1 cellular context compared by ENCODE assay signal in genomic region chr2:110812726-110813645, GRCh38.
TF ChIP-seq lines count a peak whose summit lies in the region.

No MANE protein-coding gene starts in this region.

TF ChIP-seq in K562, 482 proteins besides CTCF, POLR2A, EP300 and RAD21 (continued from another document):
- TF ChIP-seq ZNF318 (IDR thresholded peaks at IDR 0.05; ENCODE audit: borderline replicate concordance in 1 of 2, low read depth in 1 of 2) (no peak), SIN3B (IDR thresholded peaks at IDR 0.05; ENCODE audit: low read depth) (no peak), POLR3A (IDR thresholded peaks at IDR 0.05; ENCODE audit: borderline replicate concordance, extremely low read depth, insufficient read depth, insufficient read length) (no peak), BRD4 (IDR thresholded peaks at IDR 0.05) (no peak), RNF2 (IDR thresholded peaks at IDR 0.05) (no peak), RBM34 (IDR thresholded peaks at IDR 0.05; ENCODE audit: borderline replicate concordance, insufficient read depth, low read length) (no peak), SMAD2 (IDR thresholded peaks at IDR 0.05; ENCODE audit: low read depth, low read length) (no peak), GATAD2B (IDR thresholded peaks at IDR 0.05; ENCODE audit: borderline replicate concordance) (no peak), IRF9 (tag; IDR thresholded peaks at IDR 0.05) (no peak), SNAPC5 (CRISPR knock-in tag; IDR thresholded peaks at IDR 0.05) (no peak), ZBTB12 (CRISPR knock-in tag; IDR thresholded peaks at IDR 0.05) (no peak), USF2 (CRISPR knock-in tag; IDR thresholded peaks at IDR 0.05) (no peak), CCNT2 (IDR thresholded peaks at IDR 0.05; ENCODE audit: borderline replicate concordance, extremely low read depth, insufficient read length, low read depth, low read length) (no peak), ZNF184 (CRISPR knock-in tag; IDR thresholded peaks at IDR 0.05) (no peak), PBX2 (CRISPR knock-in tag; IDR thresholded peaks at IDR 0.05; ENCODE audit: low read depth) (no peak), PBX2 (tag; conservative IDR thresholded peaks at IDR 0.05; ENCODE audit: low read depth) (no peak), ZNF609 (CRISPR knock-in tag; IDR thresholded peaks at IDR 0.05; ENCODE audit: borderline replicate concordance) (no peak), ZNF444 (CRISPR knock-in tag; IDR thresholded peaks at IDR 0.05) (no peak), ZSCAN29 (IDR thresholded peaks at IDR 0.05) (no peak), ZBTB11 (CRISPR knock-in tag; IDR thresholded peaks at IDR 0.05) (no peak)
